In the genomic region with DNA sequence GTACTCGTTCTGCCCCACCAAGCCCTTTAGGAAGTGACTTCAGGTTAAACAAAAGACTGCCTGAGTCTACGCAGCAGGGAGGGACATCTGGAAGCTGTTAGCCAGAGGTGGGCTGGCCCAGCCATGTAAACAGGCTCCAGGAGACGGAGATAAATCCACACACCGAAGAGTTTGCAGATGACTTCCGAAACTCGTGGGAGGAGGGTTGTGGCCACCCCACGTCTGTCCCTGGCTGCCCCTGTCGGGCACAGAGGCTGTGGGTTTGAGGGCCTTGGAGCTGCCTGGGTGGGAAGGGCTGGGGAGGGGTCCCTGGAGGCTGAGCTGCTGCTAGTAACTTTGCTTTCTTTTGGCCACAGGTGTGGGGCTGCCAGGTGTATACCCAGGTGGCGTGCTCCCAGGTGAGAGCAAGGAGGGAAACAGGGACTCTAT, we compare ENCODE assay signal across 11 cellular contexts. TPM values are rescaled to one million over a fixed set of nuclear protein-coding genes. Genes with fewer than 3 reads are reported as not detected.
DNase-seq lines count a peak whose midpoint lies in the region; ATAC-seq, FAIRE-seq and TF ChIP-seq lines count a peak whose summit lies in the region.
"Had no signal": no experiment of that assay in that cellular context is flagged by ENCODE, and none has a peak within 500 bp of the region (broad histone marks: within the 10 kb centered on the region; RNA-seq: fewer than 3 reads in every experiment).

No MANE protein-coding gene starts in this region.

- no peak for FAIRE-seq in small intestine (lab: Jason Lieb, UNC)

- WGBS in small intestine, 3 donors, result 67 to 79% (median 74%) methylated on average over 9 of the region's 9 CpGs

- intact Hi-C loops in left ventricle myocardium superior (cut with micrococcal nuclease) (no loop called here), left ventricle myocardium inferior (cut with micrococcal nuclease) (no loop called here), vagina (cut with DNase I) (no loop called here)

- TF ChIP-seq POLR2A in vagina (IDR thresholded peaks at IDR 0.05), result no peak

- H3K9me3 ChIP-seq in left ventricle myocardium inferior (replicated peaks), result no peaks in the 10 kb centered on the region
- no peaks in the 10 kb centered on the region for H3K9me3 ChIP-seq in vagina
- no peaks in the 10 kb centered on the region for H3K9me3 ChIP-seq in small intestine (ENCODE audit: control insufficient read depth, low read depth)
- H3K9me3 ChIP-seq: MG63 had no signal

- H3K4me1 ChIP-seq in left ventricle myocardium inferior, result peaks cover 29% of the 10 kb centered on the region
- H3K4me1 ChIP-seq in vagina, result peaks cover 48% of the 10 kb centered on the region
- H3K4me1 ChIP-seq in small intestine (ENCODE audit: control insufficient read depth in 2 of 2, insufficient read depth in 1 of 2, low read depth in 1 of 2, low read length in 1 of 2), result no peaks in the 10 kb centered on the region

- H3K27ac ChIP-seq in left ventricle myocardium inferior (replicated peaks) (no peak overlapping the region), vagina (peak overlapping the region; percentile 62), small intestine (ENCODE audit: low read depth in 1 of 2, low read length in 1 of 2) (no peak overlapping the region)

- TF ChIP-seq CTCF in left ventricle myocardium inferior (IDR thresholded peaks at IDR 0.05; ENCODE audit: borderline replicate concordance), result no peak
- TF ChIP-seq CTCF in WTC11 (IDR thresholded peaks at IDR 0.05), result no peak
- no peak for TF ChIP-seq CTCF in vagina (IDR thresholded peaks at IDR 0.05)

- H3K27ac Mint-ChIP-seq in WTC11, result peak overlapping the region; percentile 84; the same call in 1 of the 2 replicates
- H3K27ac Mint-ChIP-seq: activated CD8-positive, alpha-beta T cell treated with anti-CD3 and anti-CD28 coated beads for 36 hours had no signal

- DNase-seq in left ventricle myocardium superior (peak; percentile 18), left ventricle myocardium inferior (no peak), WTC11 (ENCODE audit: low spot score) (peak; percentile 50), left kidney (ENCODE audit: low read depth, low spot score) (peak; percentile 72), vagina (ENCODE audit: extremely low spot score in 2 of 2) (no peak), small intestine (no peak)
- DNase-seq in activated CD4-positive, alpha-beta T cell treated with anti-CD3 and anti-CD28 coated beads, Interleukin-2, amount 50 U/mL, for 4 hours, result no peak
- DNase-seq: activated CD8-positive, alpha-beta T cell treated with anti-CD3 and anti-CD28 coated beads for 36 hours; MG63 had no signal

- H3K27me3 ChIP-seq in left ventricle myocardium inferior (ENCODE audit: low read depth) (peaks cover 24% of the 10 kb centered on the region), vagina (no peaks in the 10 kb centered on the region), small intestine (ENCODE audit: control insufficient read depth in 2 of 2, insufficient read depth in 2 of 2, low read length in 2 of 2) (no peaks in the 10 kb centered on the region)
- H3K27me3 ChIP-seq: MG63 had no signal

- ATAC-seq in left ventricle myocardium superior (no peak), WTC11 (peak; percentile 77), HG03135 (IDR thresholded peaks at IDR 0.05; ENCODE audit: unreplicated experiment) (no peak)
- ATAC-seq: activated CD8-positive, alpha-beta T cell treated with anti-CD3 and anti-CD28 coated beads for 36 hours had no signal

- H3K27me3 Mint-ChIP-seq in WTC11 (ENCODE audit: low read depth), result no peaks in the 10 kb centered on the region
- H3K27me3 Mint-ChIP-seq: activated CD8-positive, alpha-beta T cell treated with anti-CD3 and anti-CD28 coated beads for 36 hours had no signal

- H3K4me3 Mint-ChIP-seq in WTC11, result peak overlapping the region; percentile 45; the same call in 1 of the 2 replicates
- H3K4me3 Mint-ChIP-seq: activated CD8-positive, alpha-beta T cell treated with anti-CD3 and anti-CD28 coated beads for 36 hours had no signal

- POLR2A ChIA-PET in WTC11 (lab: Charles Lee), result interaction anchor here (0.6 kb wide), 1 partner anchor 237 kb away, joined by 6 read pairs; no protein-coding TSS in a partner anchor

- CTCF ChIA-PET in WTC11 (lab: Charles Lee), result interaction anchor here (1.4 to 12.5 kb wide), 6 partner anchors 9 to 357 kb away, joined by 5 to 122 read pairs (median 8); partner anchors contain the start of gene ELN

- peaks cover 54% of the 10 kb centered on the region for H3K36me3 ChIP-seq in left ventricle myocardium inferior
- H3K36me3 ChIP-seq in vagina, result peaks cover 0 to 25% of the 10 kb centered on the region in 2 donors
- H3K36me3 ChIP-seq in small intestine (ENCODE audit: control insufficient read depth in 2 of 2, insufficient read depth in 2 of 2, low read length in 2 of 2), result no peaks in the 10 kb centered on the region
- H3K36me3 ChIP-seq: MG63 had no signal

- H3K4me1 Mint-ChIP-seq in WTC11, result peaks cover 48% of the 10 kb centered on the region

- H3K36me3 Mint-ChIP-seq in WTC11, result no peaks in the 10 kb centered on the region
- H3K36me3 Mint-ChIP-seq: brain had no signal

- H3K4me3 ChIP-seq in left ventricle myocardium inferior (no peak overlapping the region), vagina (no peak overlapping the region), small intestine (ENCODE audit: low read depth in 1 of 2, low read length in 2 of 2) (no peak overlapping the region)
- H3K4me3 ChIP-seq: MG63 had no signal

- no peaks in the 10 kb centered on the region for H3K9me3 Mint-ChIP-seq in WTC11
- H3K9me3 Mint-ChIP-seq: activated CD8-positive, alpha-beta T cell treated with anti-CD3 and anti-CD28 coated beads for 36 hours had no signal

TF ChIP-seq in WTC11, 78 proteins besides CTCF, POLR2A, EP300 and RAD21:
- TF ChIP-seq FOXK1 (CRISPR knock-in tag; IDR thresholded peaks at IDR 0.05), result peak; percentile 91; the same call in 1 of the 2 replicates
- peak; percentile 22; the same call in 1 of the 2 replicates for TF ChIP-seq ZNF423 (CRISPR knock-in tag; IDR thresholded peaks at IDR 0.05)
- TF ChIP-seq, protein P1, sequence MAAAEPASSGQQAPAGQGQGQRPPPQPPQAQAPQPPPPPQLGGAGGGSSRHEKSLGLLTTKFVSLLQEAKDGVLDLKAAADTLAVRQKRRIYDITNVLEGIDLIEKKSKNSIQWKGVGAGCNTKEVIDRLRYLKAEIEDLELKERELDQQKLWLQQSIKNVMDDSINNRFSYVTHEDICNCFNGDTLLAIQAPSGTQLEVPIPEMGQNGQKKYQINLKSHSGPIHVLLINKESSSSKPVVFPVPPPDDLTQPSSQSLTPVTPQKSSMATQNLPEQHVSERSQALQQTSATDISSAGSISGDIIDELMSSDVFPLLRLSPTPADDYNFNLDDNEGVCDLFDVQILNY (CRISPR knock-in tag; IDR thresholded peaks at IDR 0.05), result 0 out of 2 replicates have a peak, but pooled peaks have one; percentile 22
- no peak for TF ChIP-seq MYBL2 (CRISPR knock-in tag; IDR thresholded peaks at IDR 0.05)

RNA-seq across cellular contexts. Expression of gene ELN, which starts 15.6 kb away (rescaled TPM):
- 29.0 TPM for total RNA-seq in left ventricle myocardium superior
- 51.6 TPM for total RNA-seq in left ventricle myocardium inferior
- 3.3 to 5.4 TPM (median 3.9 TPM) in 3 replicates for total RNA-seq in WTC11 (2021)
- 38.3 TPM for total RNA-seq in vagina
- 10 to 100 TPM in 1 of 3 donors, 1 to 10 TPM in 2; 1.3 to 87.5 (median 1.6) TPM for polyA plus RNA-seq in small intestine
- total RNA-seq: activated CD8-positive, alpha-beta T cell treated with anti-CD3 and anti-CD28 coated beads for 36 hours had no signal

RNA-seq across cellular contexts. Expression of gene LIMK1, which starts 40.1 kb away (rescaled TPM):
- total RNA-seq in left ventricle myocardium superior (9.4 TPM), left ventricle myocardium inferior (10.1 TPM), WTC11 (2021) (85.4 to 92.1 TPM (median 90.6 TPM) in 3 replicates), vagina (28.2 TPM)
- 1 to 10 TPM; 2.0 to 8.3 (median 5.7) TPM for polyA plus RNA-seq in small intestine

Comparison
In these comparisons a context has a peak if more than half of its experiments do, and no peak if none do; other contexts are left out.
1. DNase-seq: peak in left ventricle myocardium superior (single experiment), WTC11 (single experiment) and left kidney (single experiment); none in left ventricle myocardium inferior (single experiment), vagina (0 of 2), activated CD4-positive, alpha-beta T cell treated with anti-CD3 and anti-CD28 coated beads, Interleukin-2, amount 50 U/mL, for 4 hours (0 of 2) and small intestine (single experiment).